10 cellular contexts compared by ENCODE assay signal in the genomic region with DNA sequence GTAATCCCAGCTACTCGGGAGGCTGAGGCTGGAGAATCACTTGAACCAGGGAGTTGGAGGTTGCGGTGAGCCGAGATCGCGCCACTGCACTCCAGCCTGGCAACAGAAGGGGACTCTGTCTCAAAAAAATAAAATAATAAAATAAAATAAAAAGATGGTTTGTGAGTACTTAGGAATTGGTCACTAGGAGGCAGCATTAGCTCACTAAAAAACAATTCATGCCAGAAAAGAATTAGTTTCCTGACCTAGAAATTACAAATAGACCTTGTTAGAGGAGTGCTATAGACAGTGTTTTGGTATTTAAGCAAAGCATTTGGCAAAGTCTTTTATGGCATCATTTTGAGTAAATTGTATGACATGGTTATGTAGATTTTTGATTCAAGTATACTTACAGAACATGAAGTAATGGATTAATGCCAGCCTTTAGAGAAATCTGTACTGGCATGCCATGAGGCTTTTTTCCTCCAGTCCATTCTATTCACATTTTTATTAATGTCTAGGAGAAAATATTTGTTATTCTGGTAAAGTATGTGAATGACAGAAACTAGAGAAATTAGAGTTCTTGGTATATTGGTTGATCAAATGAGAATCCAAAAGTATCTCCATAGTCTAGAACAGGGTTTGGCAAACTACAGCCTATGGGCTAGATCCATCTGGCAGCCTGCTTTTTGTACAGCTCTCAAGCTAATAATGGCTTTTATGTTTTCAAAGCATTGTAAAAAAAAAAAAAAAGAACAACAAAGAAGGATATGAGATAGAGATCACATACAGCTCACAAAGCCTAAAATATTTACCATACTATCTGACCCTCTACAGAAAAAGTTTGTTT.
DNase-seq lines count a peak whose midpoint lies in the region; ATAC-seq, FAIRE-seq and TF ChIP-seq lines count a peak whose summit lies in the region.
"Had no signal": no experiment of that assay in that cellular context is flagged by ENCODE, and none has a peak within 500 bp of the region (broad histone marks: within the 10 kb centered on the region; RNA-seq: fewer than 3 reads in every experiment).

No MANE protein-coding gene starts in this region.

- H3K4me1 ChIP-seq in heart right ventricle (peaks cover 0 to 7% (median 0%) of the 10 kb centered on the region in 9 donors), RWPE2 (ENCODE audit: insufficient read depth, poor library complexity, severe bottlenecking) (peaks cover 22% of the 10 kb centered on the region)

- TF ChIP-seq CTCF in heart right ventricle (IDR thresholded peaks at IDR 0.05) (peak in 6 of 9 donors; percentile 22 to 47 (median 36)), RWPE2 (IDR thresholded peaks at IDR 0.05; ENCODE audit: poor library complexity, severe bottlenecking) (peak; percentile 95), fibroblast of villous mesenchyme (IDR thresholded peaks at IDR 0.05; ENCODE audit: insufficient read depth, low read depth, low read length) (peak; percentile 52)

- no peak for ATAC-seq in heart right ventricle
- ATAC-seq in Right ventricle myocardium superior (ENCODE audit: poor library complexity): no peak
- ATAC-seq in RWPE2 (ENCODE audit: low read depth): peak; percentile 40; the same call in 2 of the 3 replicates
- ATAC-seq in GM21576 (IDR thresholded peaks at IDR 0.05; ENCODE audit: unreplicated experiment): no peak

- 67 to 83% methylated on average over 5 of the region's 5 CpGs for WGBS in heart right ventricle, 2 donors

- H3K27ac ChIP-seq in heart right ventricle: no peak overlapping the region
- peak overlapping the region; percentile 75 for H3K27ac ChIP-seq in RWPE2 (ENCODE audit: poor library complexity, severe bottlenecking)

- DNase-seq in heart right ventricle: no peak
- DNase-seq in Right ventricle myocardium superior: no peak
- no peak for DNase-seq in RWPE2 (ENCODE audit: low spot score)
- peak; percentile 69 for DNase-seq in fibroblast of villous mesenchyme (ENCODE audit: low read depth)
- DNase-seq in urothelium cell line (ENCODE audit: low spot score): peak; percentile 14
- no peak for DNase-seq in NCI-H510A (lab: John Stamatoyannopoulos, UW)
- no peak for DNase-seq in UCSD-AML1 (lab: John Stamatoyannopoulos, UW; ENCODE audit: unreplicated experiment)
- DNase-seq: cerebellar nuclear complex, NCI-H187 treated with DMSO at 0.1 percent for 48 hours had no signal

- intact Hi-C loops in heart right ventricle (cut with DNase I) (no loop called here), Right ventricle myocardium superior (cut with DNase I) (no loop called here)

- no peaks in the 10 kb centered on the region for H3K27me3 ChIP-seq in heart right ventricle
- no peaks in the 10 kb centered on the region for H3K27me3 ChIP-seq in RWPE2 (ENCODE audit: insufficient read depth, poor library complexity, severe bottlenecking)

- H3K9me3 ChIP-seq in heart right ventricle: peaks cover 0 to 9% (median 0%) of the 10 kb centered on the region in 11 donors
- H3K9me3 ChIP-seq in RWPE2 (ENCODE audit: severe bottlenecking): no peaks in the 10 kb centered on the region

- H3K4me3 ChIP-seq in heart right ventricle (no peak overlapping the region), RWPE2 (ENCODE audit: severe bottlenecking) (no peak overlapping the region), fibroblast of villous mesenchyme (ENCODE audit: low read depth, low read length) (no peak overlapping the region)

- H3K36me3 ChIP-seq in heart right ventricle (peaks cover 0 to 7% (median 0%) of the 10 kb centered on the region in 9 donors), RWPE2 (ENCODE audit: low read depth) (no peaks in the 10 kb centered on the region)

- no peak for FAIRE-seq in urothelium cell line (lab: Jason Lieb, UNC)

Comparison
In these comparisons a context has a peak if more than half of its experiments do, and no peak if none do; other contexts are left out.
1. DNase-seq: peak in fibroblast of villous mesenchyme (single experiment) and urothelium cell line (single experiment); none in heart right ventricle (0 of 2), Right ventricle myocardium superior (single experiment), RWPE2 (single experiment), NCI-H510A (single experiment) and UCSD-AML1 (single experiment).
2. CTCF ChIP-seq: peak in every context shown above with its lines; median percentile 95 in RWPE2; 52 in fibroblast of villous mesenchyme; 36 in heart right ventricle.